Comparison of ENCODE assay signal across 1 cellular context in genomic region chr16:11621920-11622651, GRCh38.
TF ChIP-seq lines count a peak whose summit lies in the region.

No MANE protein-coding gene starts in this region.

TF ChIP-seq in H1, 55 proteins besides CTCF, POLR2A, EP300 and RAD21 (continued from another document):
- TF ChIP-seq ATF2 (IDR thresholded peaks at IDR 0.05; ENCODE audit: low read length) (no peak), EZH2 (IDR thresholded peaks at IDR 0.05; ENCODE audit: low read depth, low read length, severe bottlenecking) (no peak), RNF2 (IDR thresholded peaks at IDR 0.05; ENCODE audit: borderline replicate concordance, low read depth, low read length, missing control alignments, poor library complexity, severe bottlenecking) (no peak)
TF ChIP-seq in H1: peak in this region for 0.
